ENCODE assay signal across 1 cellular context in genomic region chr6:29847871-29848630, GRCh38.
TF ChIP-seq lines count a peak whose summit lies in the region.

No MANE protein-coding gene starts in this region.

TF ChIP-seq in HepG2, 621 proteins besides CTCF, POLR2A, EP300 and RAD21 (continued from another document and continues in another):
- TF ChIP-seq GPBP1L1 (CRISPR knock-in tag; IDR thresholded peaks at IDR 0.05) (no peak), TFDP1 (CRISPR knock-in tag; IDR thresholded peaks at IDR 0.05; ENCODE audit: borderline replicate concordance) (no peak), PTBP1 (IDR thresholded peaks at IDR 0.05; ENCODE audit: low read depth, low read length, poor library complexity, severe bottlenecking) (no peak), NR2F6 (IDR thresholded peaks at IDR 0.05) (no peak), NR2F6 (CRISPR knock-in tag; IDR thresholded peaks at IDR 0.05) (peak; percentile 26; the same call in 1 of the 2 replicates), NFE2 (CRISPR knock-in tag; IDR thresholded peaks at IDR 0.05) (no peak), SMAD1 (CRISPR knock-in tag; IDR thresholded peaks at IDR 0.05; ENCODE audit: borderline replicate concordance, low read depth) (0 out of 2 replicates have a peak, but pooled peaks have one; percentile 62), E2F2 (CRISPR knock-in tag; IDR thresholded peaks at IDR 0.05; ENCODE audit: borderline replicate concordance) (no peak), ZNF34 (CRISPR knock-in tag; IDR thresholded peaks at IDR 0.05; ENCODE audit: borderline replicate concordance) (no peak), MYC (CRISPR knock-in tag; IDR thresholded peaks at IDR 0.05; ENCODE audit: borderline replicate concordance) (no peak; the same call in 1 of the 2 replicates), SALL1 (CRISPR knock-in tag; IDR thresholded peaks at IDR 0.05) (peak; percentile 66; the same call in 1 of the 2 replicates), ZFY (CRISPR knock-in tag; IDR thresholded peaks at IDR 0.05) (peak; percentile 41; the same call in 1 of the 2 replicates), ZNF121 (CRISPR knock-in tag; IDR thresholded peaks at IDR 0.05) (no peak), FOXK1 (CRISPR knock-in tag; IDR thresholded peaks at IDR 0.05; ENCODE audit: borderline replicate concordance, low read depth) (0 out of 2 replicates have a peak, but pooled peaks have one; percentile 22), ZNF33B (CRISPR knock-in tag; IDR thresholded peaks at IDR 0.05) (no peak), ARHGAP35 (CRISPR knock-in tag; IDR thresholded peaks at IDR 0.05; ENCODE audit: borderline replicate concordance) (no peak), FOSL2 (CRISPR knock-in tag; IDR thresholded peaks at IDR 0.05) (peak; percentile 37; the same call in 1 of the 2 replicates), FUBP1 (CRISPR knock-in tag; IDR thresholded peaks at IDR 0.05; ENCODE audit: borderline replicate concordance) (no peak), ZNF607 (CRISPR knock-in tag; IDR thresholded peaks at IDR 0.05; ENCODE audit: borderline replicate concordance) (no peak), ISX (CRISPR knock-in tag; conservative IDR thresholded peaks at IDR 0.05) (no peak), ZNF101 (CRISPR knock-in tag; IDR thresholded peaks at IDR 0.05; ENCODE audit: borderline replicate concordance, low read depth) (no peak), SP5 (CRISPR knock-in tag; IDR thresholded peaks at IDR 0.05; ENCODE audit: borderline replicate concordance, low read depth) (no peak), ZNF639 (CRISPR knock-in tag; conservative IDR thresholded peaks at IDR 0.05) (no peak), NFKB2 (CRISPR knock-in tag; IDR thresholded peaks at IDR 0.05; ENCODE audit: borderline replicate concordance) (peak; percentile 86; the same call in 1 of the 2 replicates), ZNF652 (CRISPR knock-in tag; IDR thresholded peaks at IDR 0.05; ENCODE audit: borderline replicate concordance, low read depth) (no peak), MED8 (CRISPR knock-in tag; IDR thresholded peaks at IDR 0.05; ENCODE audit: insufficient replicate concordance) (no peak), PRDM10 (CRISPR knock-in tag; IDR thresholded peaks at IDR 0.05; ENCODE audit: low read depth) (no peak), ZNF572 (CRISPR knock-in tag; IDR thresholded peaks at IDR 0.05) (no peak), MTF2 (CRISPR knock-in tag; IDR thresholded peaks at IDR 0.05; ENCODE audit: borderline replicate concordance) (no peak), ZNF496 (CRISPR knock-in tag; IDR thresholded peaks at IDR 0.05; ENCODE audit: insufficient replicate concordance) (no peak), NFATC3 (CRISPR knock-in tag; IDR thresholded peaks at IDR 0.05) (no peak), ZNF552 (CRISPR knock-in tag; IDR thresholded peaks at IDR 0.05; ENCODE audit: borderline replicate concordance) (no peak), NFE2L2 (IDR thresholded peaks at IDR 0.05; ENCODE audit: low read length) (no peak), ZNF879 (CRISPR knock-in tag; IDR thresholded peaks at IDR 0.05) (no peak), IKZF1 (IDR thresholded peaks at IDR 0.05) (no peak), TGIF2 (CRISPR knock-in tag; IDR thresholded peaks at IDR 0.05) (no peak), ZNF512B (CRISPR knock-in tag; IDR thresholded peaks at IDR 0.05; ENCODE audit: borderline replicate concordance) (no peak), ZSCAN9 (CRISPR knock-in tag; IDR thresholded peaks at IDR 0.05; ENCODE audit: borderline replicate concordance) (no peak; the same call in 1 of the 2 replicates), ERF (CRISPR knock-in tag; IDR thresholded peaks at IDR 0.05) (0 out of 2 replicates have a peak, but pooled peaks have one; percentile 35), ZNF709 (CRISPR knock-in tag; IDR thresholded peaks at IDR 0.05) (no peak), CEBPG (CRISPR knock-in tag; IDR thresholded peaks at IDR 0.05) (no peak), JDP2 (CRISPR knock-in tag; IDR thresholded peaks at IDR 0.05; ENCODE audit: borderline replicate concordance) (no peak), PAX8 (CRISPR knock-in tag; IDR thresholded peaks at IDR 0.05; ENCODE audit: borderline replicate concordance) (no peak), KDM2A (CRISPR knock-in tag; IDR thresholded peaks at IDR 0.05; ENCODE audit: borderline replicate concordance, low read depth) (peak; percentile 72), HNF1B (CRISPR knock-in tag; IDR thresholded peaks at IDR 0.05) (0 out of 2 replicates have a peak, but pooled peaks have one; percentile 24), JUNB (CRISPR knock-in tag; IDR thresholded peaks at IDR 0.05; ENCODE audit: borderline replicate concordance) (no peak), GPN1 (CRISPR knock-in tag; IDR thresholded peaks at IDR 0.05; ENCODE audit: borderline replicate concordance) (no peak), THAP11 (CRISPR knock-in tag; IDR thresholded peaks at IDR 0.05) (0 out of 2 replicates have a peak, but pooled peaks have one; percentile 21), TAF15 (IDR thresholded peaks at IDR 0.05; ENCODE audit: low read depth, low read length, poor library complexity, severe bottlenecking) (no peak), MTERF4 (CRISPR knock-in tag; IDR thresholded peaks at IDR 0.05) (no peak), PHF21A (CRISPR knock-in tag; IDR thresholded peaks at IDR 0.05) (no peak)
